Comparison of ENCODE assay signal across 8 cellular contexts in genomic region chr5:79133657-79134451, GRCh38. TPM values are rescaled to one million over a fixed set of nuclear protein-coding genes. Genes with fewer than 3 reads are reported as not detected.
DNase-seq lines count a peak whose midpoint lies in the region; ATAC-seq, FAIRE-seq and TF ChIP-seq lines count a peak whose summit lies in the region.

No MANE protein-coding gene starts in this region.

- H3K9me3 Mint-ChIP-seq in central memory CD8-positive, alpha-beta T cell, result no peaks in the 10 kb centered on the region

- H3K27ac ChIP-seq in kidney (ENCODE audit: low read depth in 2 of 2, low read length in 2 of 2), result peak overlapping the region; percentile 10 to 20

- H3K9me3 ChIP-seq in kidney (ENCODE audit: control insufficient read depth in 1 of 2, low read length in 2 of 2), result no peaks in the 10 kb centered on the region

- H3K4me3 ChIP-seq in kidney (ENCODE audit: low read length in 2 of 2), result peak overlapping the region; percentile 32 to 54

- H3K36me3 ChIP-seq in kidney (ENCODE audit: control insufficient read depth in 1 of 2, insufficient read depth in 2 of 2, low read length in 2 of 2), result no peaks in the 10 kb centered on the region

- H3K4me1 Mint-ChIP-seq in central memory CD8-positive, alpha-beta T cell, result peaks cover 10% of the 10 kb centered on the region

- peak overlapping the region; percentile 48 for H3K4me3 Mint-ChIP-seq in central memory CD8-positive, alpha-beta T cell

- no peaks in the 10 kb centered on the region for H3K36me3 Mint-ChIP-seq in central memory CD8-positive, alpha-beta T cell (ENCODE audit: insufficient read depth)

- TF ChIP-seq CTCF in kidney (IDR thresholded peaks at IDR 0.05; ENCODE audit: borderline replicate concordance, extremely low read depth, insufficient read depth), result peak; percentile 65

- peak; percentile 56 for ATAC-seq in GM18867 (IDR thresholded peaks at IDR 0.05; ENCODE audit: unreplicated experiment)
- peak; percentile 58 for ATAC-seq in central memory CD8-positive, alpha-beta T cell (replicated peaks; ENCODE audit: extremely low read depth, poor library complexity, severe bottlenecking)

- DNase-seq in A172 (ENCODE audit: low spot score) (peak; percentile 82), NCI-H2227 (lab: John Stamatoyannopoulos, UW; ENCODE audit: unreplicated experiment) (peak; percentile 69), kidney (no peak), GM19240 (ENCODE audit: insufficient read length, low spot score) (no peak)
- DNase-seq in activated CD4-positive, CD25-positive, alpha-beta regulatory T cell treated with anti-CD3 and anti-CD28 coated beads, Interleukin-2, amount 50 U/mL, for 16 hours (ENCODE audit: low read depth, low spot score), result peak; percentile 26
- DNase-seq in central memory CD8-positive, alpha-beta T cell (ENCODE audit: low spot score in 2 of 2), result peak; percentile 17 to 41
- peak; percentile 30 to 54 for DNase-seq in stimulated activated CD4-positive, alpha-beta T cell treated with anti-CD3 and anti-CD28 coated beads, Interleukin-15, amount 100 ng/mL, for 48 hours (ENCODE audit: low read depth in 2 of 2)

- peak overlapping the region in 1 of 2 donors; percentile 2 for H3K9ac ChIP-seq in kidney (ENCODE audit: low read length in 2 of 2)

- H3K27ac Mint-ChIP-seq in central memory CD8-positive, alpha-beta T cell (ENCODE audit: low read depth), result no peak overlapping the region

- peak; percentile 33 for FAIRE-seq in kidney (lab: Jason Lieb, UNC)

- peaks cover 16% of the 10 kb centered on the region for H3K27me3 Mint-ChIP-seq in central memory CD8-positive, alpha-beta T cell

- no peaks in the 10 kb centered on the region for H3K4me1 ChIP-seq in kidney (ENCODE audit: control insufficient read depth in 1 of 2, insufficient read depth in 1 of 2, low read depth in 1 of 2, low read length in 2 of 2)

- intact Hi-C loops in kidney (cut with DNase I), result loop anchor here (10.0 kb wide), 1 partner anchor 331 kb away; no protein-coding TSS in a partner anchor

RNA-seq across cellular contexts. Expression of gene BHMT, which starts 22.2 kb away (rescaled TPM):
- total RNA-seq in A172 (2014; rRNA removed; shearing (Covaris generic)), result not detected in 2 replicates
- 30.7 TPM for total RNA-seq in kidney
- 270 TPM for polyA plus RNA-seq in kidney (ENCODE audit: insufficient read depth, low read depth, low replicate concordance)

Comparison
In these comparisons a context has a peak if more than half of its experiments do, and no peak if none do; other contexts are left out.
1. DNase-seq: peak in A172 (single experiment), NCI-H2227 (single experiment), activated CD4-positive, CD25-positive, alpha-beta regulatory T cell treated with anti-CD3 and anti-CD28 coated beads, Interleukin-2, amount 50 U/mL, for 16 hours (single experiment), central memory CD8-positive, alpha-beta T cell (2 of 2) and stimulated activated CD4-positive, alpha-beta T cell treated with anti-CD3 and anti-CD28 coated beads, Interleukin-15, amount 100 ng/mL, for 48 hours (2 of 2); none in kidney (single experiment) and GM19240 (single experiment).
2. RNA of gene BHMT, which starts 22.2 kb away (total RNA-seq): 30.7 TPM in kidney (single experiment); not detected in A172; every median in the first group is over 10 times any median in the second.